In the genomic region with DNA sequence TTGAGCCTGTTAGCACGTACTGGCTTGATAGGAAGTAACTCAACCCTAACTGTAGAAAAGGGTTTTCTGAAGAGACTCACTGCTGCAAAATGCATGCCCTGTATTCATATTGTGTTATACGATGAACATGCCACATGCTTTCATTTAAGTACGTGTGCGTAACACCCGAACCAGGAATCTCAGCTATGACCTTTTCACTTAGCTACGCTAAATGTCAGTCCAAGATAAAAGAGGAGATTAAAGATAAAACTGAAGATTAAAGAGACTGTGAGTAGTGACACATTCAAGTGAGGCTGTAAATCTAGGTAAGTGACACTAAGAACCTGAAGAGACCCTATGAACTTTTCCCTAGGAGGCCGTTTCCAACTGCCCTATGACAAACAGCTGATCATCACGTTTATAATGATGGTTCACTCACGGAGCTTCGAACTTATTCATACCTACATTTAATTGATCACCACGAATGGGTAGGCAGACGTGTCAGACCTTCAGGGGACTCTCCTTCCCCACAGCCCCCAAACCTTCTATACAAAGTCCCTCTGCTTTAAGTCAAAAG, we compare ENCODE assay signal across 1 cellular context.
TF ChIP-seq lines count a peak whose summit lies in the region.

No MANE protein-coding gene starts in this region.

TF ChIP-seq in GM23338, 12 proteins besides CTCF, POLR2A, EP300 and RAD21 (continued from another document):
- TF ChIP-seq ETS1 (IDR thresholded peaks at IDR 0.05): no peak
- TF ChIP-seq EZH2 (IDR thresholded peaks at IDR 0.05; ENCODE audit: low read depth, unreplicated experiment): no peak
- TF ChIP-seq NANOG (IDR thresholded peaks at IDR 0.05; ENCODE audit: borderline replicate concordance): no peak
- TF ChIP-seq, protein P1, sequence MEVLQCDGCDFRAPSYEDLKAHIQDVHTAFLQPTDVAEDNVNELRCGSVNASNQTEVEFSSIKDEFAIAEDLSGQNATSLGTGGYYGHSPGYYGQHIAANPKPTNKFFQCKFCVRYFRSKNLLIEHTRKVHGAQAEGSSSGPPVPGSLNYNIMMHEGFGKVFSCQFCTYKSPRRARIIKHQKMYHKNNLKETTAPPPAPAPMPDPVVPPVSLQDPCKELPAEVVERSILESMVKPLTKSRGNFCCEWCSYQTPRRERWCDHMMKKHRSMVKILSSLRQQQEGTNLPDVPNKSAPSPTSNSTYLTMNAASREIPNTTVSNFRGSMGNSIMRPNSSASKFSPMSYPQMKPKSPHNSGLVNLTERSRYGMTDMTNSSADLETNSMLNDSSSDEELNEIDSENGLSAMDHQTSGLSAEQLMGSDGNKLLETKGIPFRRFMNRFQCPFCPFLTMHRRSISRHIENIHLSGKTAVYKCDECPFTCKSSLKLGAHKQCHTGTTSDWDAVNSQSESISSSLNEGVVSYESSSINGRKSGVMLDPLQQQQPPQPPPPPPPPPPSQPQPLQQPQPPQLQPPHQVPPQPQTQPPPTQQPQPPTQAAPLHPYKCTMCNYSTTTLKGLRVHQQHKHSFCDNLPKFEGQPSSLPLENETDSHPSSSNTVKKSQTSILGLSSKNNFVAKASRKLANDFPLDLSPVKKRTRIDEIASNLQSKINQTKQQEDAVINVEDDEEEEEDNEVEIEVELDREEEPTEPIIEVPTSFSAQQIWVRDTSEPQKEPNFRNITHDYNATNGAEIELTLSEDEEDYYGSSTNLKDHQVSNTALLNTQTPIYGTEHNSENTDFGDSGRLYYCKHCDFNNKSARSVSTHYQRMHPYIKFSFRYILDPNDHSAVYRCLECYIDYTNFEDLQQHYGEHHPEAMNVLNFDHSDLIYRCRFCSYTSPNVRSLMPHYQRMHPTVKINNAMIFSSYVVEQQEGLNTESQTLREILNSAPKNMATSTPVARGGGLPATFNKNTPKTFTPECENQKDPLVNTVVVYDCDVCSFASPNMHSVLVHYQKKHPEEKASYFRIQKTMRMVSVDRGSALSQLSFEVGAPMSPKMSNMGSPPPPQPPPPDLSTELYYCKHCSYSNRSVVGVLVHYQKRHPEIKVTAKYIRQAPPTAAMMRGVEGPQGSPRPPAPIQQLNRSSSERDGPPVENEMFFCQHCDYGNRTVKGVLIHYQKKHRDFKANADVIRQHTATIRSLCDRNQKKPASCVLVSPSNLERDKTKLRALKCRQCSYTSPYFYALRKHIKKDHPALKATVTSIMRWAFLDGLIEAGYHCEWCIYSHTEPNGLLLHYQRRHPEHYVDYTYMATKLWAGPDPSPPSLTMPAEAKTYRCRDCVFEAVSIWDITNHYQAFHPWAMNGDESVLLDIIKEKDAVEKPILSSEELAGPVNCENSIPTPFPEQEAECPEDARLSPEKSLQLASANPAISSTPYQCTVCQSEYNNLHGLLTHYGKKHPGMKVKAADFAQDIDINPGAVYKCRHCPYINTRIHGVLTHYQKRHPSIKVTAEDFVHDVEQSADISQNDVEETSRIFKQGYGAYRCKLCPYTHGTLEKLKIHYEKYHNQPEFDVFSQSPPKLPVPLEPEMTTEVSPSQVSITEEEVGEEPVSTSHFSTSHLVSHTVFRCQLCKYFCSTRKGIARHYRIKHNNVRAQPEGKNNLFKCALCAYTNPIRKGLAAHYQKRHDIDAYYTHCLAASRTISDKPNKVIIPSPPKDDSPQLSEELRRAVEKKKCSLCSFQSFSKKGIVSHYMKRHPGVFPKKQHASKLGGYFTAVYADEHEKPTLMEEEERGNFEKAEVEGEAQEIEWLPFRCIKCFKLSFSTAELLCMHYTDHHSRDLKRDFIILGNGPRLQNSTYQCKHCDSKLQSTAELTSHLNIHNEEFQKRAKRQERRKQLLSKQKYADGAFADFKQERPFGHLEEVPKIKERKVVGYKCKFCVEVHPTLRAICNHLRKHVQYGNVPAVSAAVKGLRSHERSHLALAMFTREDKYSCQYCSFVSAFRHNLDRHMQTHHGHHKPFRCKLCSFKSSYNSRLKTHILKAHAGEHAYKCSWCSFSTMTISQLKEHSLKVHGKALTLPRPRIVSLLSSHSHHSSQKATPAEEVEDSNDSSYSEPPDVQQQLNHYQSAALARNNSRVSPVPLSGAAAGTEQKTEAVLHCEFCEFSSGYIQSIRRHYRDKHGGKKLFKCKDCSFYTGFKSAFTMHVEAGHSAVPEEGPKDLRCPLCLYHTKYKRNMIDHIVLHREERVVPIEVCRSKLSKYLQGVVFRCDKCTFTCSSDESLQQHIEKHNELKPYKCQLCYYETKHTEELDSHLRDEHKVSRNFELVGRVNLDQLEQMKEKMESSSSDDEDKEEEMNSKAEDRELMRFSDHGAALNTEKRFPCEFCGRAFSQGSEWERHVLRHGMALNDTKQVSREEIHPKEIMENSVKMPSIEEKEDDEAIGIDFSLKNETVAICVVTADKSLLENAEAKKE (CRISPR knock-in tag; IDR thresholded peaks at IDR 0.05): no peak
- TF ChIP-seq POLR2AphosphoS5 (IDR thresholded peaks at IDR 0.05; ENCODE audit: low read depth): no peak
- no peak for TF ChIP-seq ZNF114 (CRISPR knock-in tag; IDR thresholded peaks at IDR 0.05)
- no peak for TF ChIP-seq CREB1 (CRISPR knock-in tag; IDR thresholded peaks at IDR 0.05; ENCODE audit: low read depth)
- no peak for TF ChIP-seq JUNB (IDR thresholded peaks at IDR 0.05; ENCODE audit: unreplicated experiment)
- no peak for TF ChIP-seq STAT1 (IDR thresholded peaks at IDR 0.05; ENCODE audit: unreplicated experiment)
